In the genomic region with DNA sequence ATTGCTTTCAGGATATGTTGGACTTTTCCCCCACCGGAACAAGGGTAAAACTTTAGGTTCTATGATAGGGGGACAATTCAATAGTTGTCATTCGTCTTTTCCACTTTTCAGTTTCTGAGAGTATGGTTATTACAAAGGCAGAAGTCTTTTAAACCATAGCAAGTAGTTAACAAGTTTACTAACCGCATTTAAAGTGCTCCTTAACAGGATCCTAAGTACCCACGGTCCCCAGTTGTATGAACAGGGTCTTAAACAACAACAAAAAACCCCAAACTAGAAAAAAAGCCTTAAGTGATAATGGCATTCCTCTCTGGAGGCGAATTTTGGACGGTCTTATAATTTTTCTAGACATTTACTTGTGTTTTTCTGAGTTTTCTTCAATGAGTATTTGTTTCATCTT, we compare ENCODE assay signal across 8 cellular contexts. TPM values are rescaled to one million over a fixed set of nuclear protein-coding genes. Genes with fewer than 3 reads are reported as not detected.
DNase-seq lines count a peak whose midpoint lies in the region; ATAC-seq, FAIRE-seq and TF ChIP-seq lines count a peak whose summit lies in the region.

No MANE protein-coding gene starts in this region.

- peak overlapping the region; percentile 79 for H3K9ac ChIP-seq in OCI-LY1 (ENCODE audit: low read length)
- H3K9ac ChIP-seq in endothelial cell of umbilical vein (replicated peaks; ENCODE audit: extremely low read depth, insufficient read depth, low read length) = peak overlapping the region; percentile 92

- H3K4me1 ChIP-seq in DOHH2 (ENCODE audit: control insufficient read depth, low read length) = peaks cover 52% of the 10 kb centered on the region
- peaks cover 60% of the 10 kb centered on the region for H3K4me1 ChIP-seq in OCI-LY1 (ENCODE audit: insufficient read depth, low read length, severe bottlenecking)
- H3K4me1 ChIP-seq in endothelial cell of umbilical vein (ENCODE audit: control insufficient read depth, extremely low read depth, insufficient read depth, low read length) = peaks cover 21% of the 10 kb centered on the region
- peaks cover 8% of the 10 kb centered on the region for H3K4me1 ChIP-seq in ovary (ENCODE audit: insufficient read depth)

- peak overlapping the region; percentile 87 for H3K27ac ChIP-seq in DOHH2 (ENCODE audit: low read depth, low read length)
- peak overlapping the region; percentile 82 for H3K27ac ChIP-seq in OCI-LY1 (ENCODE audit: low read depth, low read length, poor library complexity, severe bottlenecking)
- H3K27ac ChIP-seq in endothelial cell of umbilical vein (ENCODE audit: insufficient read depth, low read depth, low read length) = peak overlapping the region; percentile 68
- peak overlapping the region in 1 of 2 donors; percentile 75 for H3K27ac ChIP-seq in ovary

- no peaks in the 10 kb centered on the region for H3K9me2 ChIP-seq in DOHH2 (replicated peaks; ENCODE audit: control insufficient read depth, low read length)
- no peaks in the 10 kb centered on the region for H3K9me2 ChIP-seq in OCI-LY1 (ENCODE audit: low read depth, low read length)

- H3K4me2 ChIP-seq in DOHH2 (ENCODE audit: low read length) (peak overlapping the region; percentile 89), OCI-LY1 (ENCODE audit: low read length) (peak overlapping the region; percentile 90), endothelial cell of umbilical vein (ENCODE audit: insufficient read depth, low read length) (peak overlapping the region; percentile 92)

- peaks cover 20% of the 10 kb centered on the region for H3K36me3 ChIP-seq in DOHH2 (ENCODE audit: control insufficient read depth, low read length)
- peaks cover 4% of the 10 kb centered on the region for H3K36me3 ChIP-seq in OCI-LY1 (ENCODE audit: insufficient read depth, low read length)
- no peaks in the 10 kb centered on the region for H3K36me3 ChIP-seq in endothelial cell of umbilical vein (ENCODE audit: control insufficient read depth in 2 of 2, extremely low read depth in 1 of 2, insufficient read depth in 2 of 2, low read length in 2 of 2)
- H3K36me3 ChIP-seq in ovary = no peaks in the 10 kb centered on the region

- no peak for FAIRE-seq in endothelial cell of umbilical vein (lab: Jason Lieb, UNC)

- peaks cover 4% of the 10 kb centered on the region; the same call in 1 of the 2 replicates for H3F3A ChIP-seq in DOHH2 (ENCODE audit: control insufficient read depth, insufficient read depth)
- H3F3A ChIP-seq in OCI-LY1 (ENCODE audit: insufficient read depth, low read length) = no peaks in the 10 kb centered on the region

- H3K79me2 ChIP-seq in DOHH2 (ENCODE audit: control insufficient read depth, low read length) (peaks cover 54% of the 10 kb centered on the region), OCI-LY1 (ENCODE audit: insufficient read depth, low read length) (peaks cover 15% of the 10 kb centered on the region), endothelial cell of umbilical vein (ENCODE audit: control insufficient read depth, insufficient read depth, low read length) (peaks cover 3% of the 10 kb centered on the region)

- WGBS in ovary, 3 donors = 4 to 5% (median 4%) methylated on average over 6 of the region's 6 CpGs

- H3K27me3 ChIP-seq in DOHH2 (ENCODE audit: control insufficient read depth, low read length) (no peaks in the 10 kb centered on the region), OCI-LY1 (ENCODE audit: insufficient read depth, low read length) (no peaks in the 10 kb centered on the region), endothelial cell of umbilical vein (ENCODE audit: control insufficient read depth in 2 of 2, insufficient read depth in 2 of 2, low read length in 2 of 2) (no peaks in the 10 kb centered on the region), ovary (no peaks in the 10 kb centered on the region)

- POLR2A ChIA-PET in endothelial cell of umbilical vein (lab: Charles Lee) = no interaction called here

- DNase-seq in endothelial cell of umbilical vein (ENCODE audit: low read depth, low spot score) (peak; percentile 32), ovary (no peak), NCI-H1930 (lab: John Stamatoyannopoulos, UW) (no peak), ecto neural progenitor cell (ENCODE audit: low spot score) (no peak), SKM-1 treated with dmso at 0.1 percent for 144 hours (lab: John Stamatoyannopoulos, UW; ENCODE audit: unreplicated experiment) (no peak)

- H2AFZ ChIP-seq in OCI-LY1 (ENCODE audit: low read length) (no peak overlapping the region), endothelial cell of umbilical vein (ENCODE audit: low read depth, low read length) (peak overlapping the region; percentile 78)

- H3K9me3 ChIP-seq in DOHH2 (ENCODE audit: control insufficient read depth, insufficient read depth, low read length) (no peaks in the 10 kb centered on the region), OCI-LY1 (ENCODE audit: low read length) (no peaks in the 10 kb centered on the region), endothelial cell of umbilical vein (replicated peaks; ENCODE audit: control insufficient read depth, insufficient read depth, low read length) (no peaks in the 10 kb centered on the region), ovary (no peaks in the 10 kb centered on the region)

- ATAC-seq in HG02981 (IDR thresholded peaks at IDR 0.05; ENCODE audit: unreplicated experiment) = no peak

- BruUV-seq in endothelial cell of umbilical vein (replicated peaks; lab: Mats Ljungman, UMichigan) = no TSS peak

- TF ChIP-seq EP300 in ovary (IDR thresholded peaks at IDR 0.05) = no peak

- dilution Hi-C loops in endothelial cell of umbilical vein (cut with MboI; ENCODE audit: extremely low pct_ligation_motif_present, low sequenced_read_pairs) = no loop called here

- intact Hi-C loops in endothelial cell of umbilical vein (cut with micrococcal nuclease) = loop anchor here (5.0 to 10.0 kb wide), 2 partner anchors 184 to 987 kb away; no protein-coding TSS in a partner anchor
- intact Hi-C loops in ovary (cut with DNase I) = loop anchor here in 1 of 4 donors (10.0 kb wide), 1 partner anchor 297 kb away; no protein-coding TSS in a partner anchor

- TF ChIP-seq POLR2A in endothelial cell of umbilical vein (IDR thresholded peaks at IDR 0.05; ENCODE audit: low read depth, low read length) (no peak), ovary (IDR thresholded peaks at IDR 0.05) (no peak)

- H3K4me3 ChIP-seq in DOHH2 (ENCODE audit: low read length) (peak overlapping the region; percentile 90), OCI-LY1 (ENCODE audit: low read depth, low read length, poor library complexity, severe bottlenecking) (peak overlapping the region; percentile 92), endothelial cell of umbilical vein (replicated peaks in 1 of 3; ENCODE audit: insufficient read depth in 1 of 3, low read depth in 1 of 3, low read length in 3 of 3) (peak overlapping the region; percentile 66 to 87 (median 82)), ovary (peak overlapping the region; percentile 88)

- H4K20me1 ChIP-seq in DOHH2 (ENCODE audit: control insufficient read depth, insufficient read depth, low read depth, low read length) (no peaks in the 10 kb centered on the region), OCI-LY1 (ENCODE audit: insufficient read depth, low read length) (no peaks in the 10 kb centered on the region), endothelial cell of umbilical vein (replicated peaks; ENCODE audit: control insufficient read depth, extremely low read depth, insufficient read depth, low read length) (no peaks in the 10 kb centered on the region)

- TF ChIP-seq CTCF in DOHH2 (IDR thresholded peaks at IDR 0.05; ENCODE audit: low read depth, low read length, poor library complexity, severe bottlenecking) (no peak), OCI-LY1 (IDR thresholded peaks at IDR 0.05; ENCODE audit: low read length) (no peak), endothelial cell of umbilical vein (IDR thresholded peaks at IDR 0.05; ENCODE audit: extremely low read depth in 1 of 2, insufficient read depth in 1 of 2, low read depth in 1 of 2, low read length in 2 of 2) (no peak), ovary (IDR thresholded peaks at IDR 0.05) (no peak)

- no peaks in the 10 kb centered on the region for H3K9me1 ChIP-seq in endothelial cell of umbilical vein (replicated peaks; ENCODE audit: control insufficient read depth, extremely low read depth, insufficient read depth, low read length)

- CTCF ChIA-PET in endothelial cell of umbilical vein (lab: Charles Lee) = interaction anchor here (1.2 kb wide), 1 partner anchor 68 kb away, joined by 3 read pairs; no protein-coding TSS in a partner anchor

TF ChIP-seq in endothelial cell of umbilical vein, 7 proteins besides CTCF, POLR2A, EP300 and RAD21:
- no peak for TF ChIP-seq FOS (IDR thresholded peaks at IDR 0.05; ENCODE audit: borderline replicate concordance, insufficient read depth, low read length)
- TF ChIP-seq POLR2AphosphoS5 (IDR thresholded peaks at IDR 0.05; ENCODE audit: insufficient read depth, low read depth, low read length) = no peak
- TF ChIP-seq, protein P1, sequence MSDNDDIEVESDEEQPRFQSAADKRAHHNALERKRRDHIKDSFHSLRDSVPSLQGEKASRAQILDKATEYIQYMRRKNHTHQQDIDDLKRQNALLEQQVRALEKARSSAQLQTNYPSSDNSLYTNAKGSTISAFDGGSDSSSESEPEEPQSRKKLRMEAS (IDR thresholded peaks at IDR 0.05; ENCODE audit: insufficient read depth, insufficient read length) = no peak
- TF ChIP-seq MYC (IDR thresholded peaks at IDR 0.05; ENCODE audit: low read depth, low read length) = no peak
- no peak for TF ChIP-seq JUN (IDR thresholded peaks at IDR 0.05; ENCODE audit: borderline replicate concordance, insufficient read depth, insufficient read length, low read depth)
- TF ChIP-seq EZH2 (IDR thresholded peaks at IDR 0.05; ENCODE audit: borderline replicate concordance, low read depth, low read length, severe bottlenecking) = no peak
- TF ChIP-seq GATA2 (IDR thresholded peaks at IDR 0.05; ENCODE audit: insufficient read depth, insufficient read length, low read depth, low read length) = no peak

RNA-seq across cellular contexts. Expression of a gene that starts 0.8 kb away (rescaled TPM):
- total RNA-seq in endothelial cell of umbilical vein (23.4 and 25.1 TPM in 2 replicates), ovary (100 to 1,000 TPM in 1 of 7 donors, 10 to 100 TPM in 6; 41.3 to 155 (median 52.8) TPM)
- polyA plus RNA-seq in endothelial cell of umbilical vein (13.7 and 15.2 TPM in 2 replicates), ovary (10 to 100 TPM; 31.0 to 32.6 TPM)
- 18.3 and 24.6 TPM in 2 replicates for polyA plus RNA-seq in endothelial cell of umbilical vein (2011; cell fraction: cytosol; rRNA removed)
- polyA plus RNA-seq in endothelial cell of umbilical vein (2011; cell fraction: nucleus; rRNA removed) = 22.8 and 23.5 TPM in 2 replicates
- polyA plus RNA-seq in endothelial cell of umbilical vein (2012) = 21.1 and 21.6 TPM in 2 replicates
- 25.7 and 27.1 TPM in 2 replicates for polyA minus RNA-seq in endothelial cell of umbilical vein
- polyA minus RNA-seq in endothelial cell of umbilical vein (2011; cell fraction: cytosol; rRNA and poly(A)+ RNA removed) = not detected
- 19.8 and 22.0 TPM in 2 replicates for polyA minus RNA-seq in endothelial cell of umbilical vein (2011; cell fraction: nucleus; rRNA and poly(A)+ RNA removed)
